In genomic region chr6:52351879-52352238, GRCh38 we compare ENCODE assay signal across 17 cellular contexts. TPM values are rescaled to one million over a fixed set of nuclear protein-coding genes. Genes with fewer than 3 reads are reported as not detected.
DNase-seq lines count a peak whose midpoint lies in the region; ATAC-seq and TF ChIP-seq lines count a peak whose summit lies in the region.
"Had no signal": no experiment of that assay in that cellular context is flagged by ENCODE, and none has a peak within 500 bp of the region (broad histone marks: within the 10 kb centered on the region; RNA-seq: fewer than 3 reads in every experiment).

No MANE protein-coding gene starts in this region.

- CTCF ChIA-PET in Calu3 (lab: Charles Lee): interaction anchor here (0.9 to 2.2 kb wide), 11 partner anchors 10 to 59 kb away, joined by 3 to 12 read pairs (median 6); partner anchors contain the start of gene PAQR8
- CTCF ChIA-PET in PC-9 (lab: Charles Lee): interaction anchor here (0.6 to 1.4 kb wide), 3 partner anchors 45 to 67 kb away, joined by 3 to 8 read pairs (median 5); partner anchors contain the start of gene MCM3

- TF ChIP-seq POLR2A in esophagus squamous epithelium (IDR thresholded peaks at IDR 0.05) (no peak), sigmoid colon (IDR thresholded peaks at IDR 0.05) (no peak)

- no peaks in the 10 kb centered on the region for H3K9me2 ChIP-seq in PC-9 (ENCODE audit: insufficient read depth)

- H3K79me2 ChIP-seq in PC-9 (ENCODE audit: low read depth): no peaks in the 10 kb centered on the region
- H3K79me2 ChIP-seq: parathyroid adenoma had no signal

- H3K27ac Mint-ChIP-seq in Calu3 (ENCODE audit: unreplicated experiment): peak overlapping the region; percentile 91
- H3K27ac Mint-ChIP-seq: activated CD4-positive, alpha-beta memory T cell treated with anti-CD3 and anti-CD28 coated beads for 36 hours; CD4-positive, CD25-positive, alpha-beta regulatory T cell; H9; T-helper 2 cell treated with Interferon-gamma antibody and Interleukin-4, amounts not matched to agents 5 μg/mL and 100 μg/mL, for 36 hours had no signal

- H3F3A ChIP-seq in PC-9 (ENCODE audit: insufficient read depth, low read depth): peaks cover 23% of the 10 kb centered on the region

- 90 to 100% methylated on average over 1 of the region's 1 CpG for WGBS in esophagus squamous epithelium, 2 donors
- 97 to 98% methylated on average over 1 of the region's 1 CpG for WGBS in sigmoid colon, 2 donors

- no peak for ATAC-seq in left ventricle myocardium superior

- no peaks in the 10 kb centered on the region for H3K36me3 Mint-ChIP-seq in Calu3 (ENCODE audit: insufficient read depth, unreplicated experiment)
- H3K36me3 Mint-ChIP-seq: activated CD4-positive, alpha-beta memory T cell treated with anti-CD3 and anti-CD28 coated beads for 36 hours; CD4-positive, CD25-positive, alpha-beta regulatory T cell had no signal

- H3K4me3 ChIP-seq in PC-9 (no peak overlapping the region), esophagus squamous epithelium (no peak overlapping the region), sigmoid colon (no peak overlapping the region)
- H3K4me3 ChIP-seq: lung had no signal

- no peaks in the 10 kb centered on the region for H3K9me3 ChIP-seq in PC-9 (ENCODE audit: insufficient read depth, low read depth)
- H3K9me3 ChIP-seq in esophagus squamous epithelium: no peaks in the 10 kb centered on the region
- H3K9me3 ChIP-seq in sigmoid colon: no peaks in the 10 kb centered on the region

- BruUV-seq in Calu3 (replicated peaks; lab: Mats Ljungman, UMichigan) (no TSS peak), PC-9 (replicated peaks; lab: Mats Ljungman, UMichigan) (no TSS peak)

- peaks cover 45% of the 10 kb centered on the region for H3K4me1 Mint-ChIP-seq in Calu3 (ENCODE audit: low read depth, unreplicated experiment)

- POLR2A ChIA-PET in PC-9 (lab: Charles Lee; ENCODE audit: unreplicated experiment): interaction anchor here (0.6 to 0.8 kb wide), 2 partner anchors 10 to 52 kb away, joined by 4 to 6 read pairs; partner anchors contain the start of gene PAQR8

- H3K27me3 ChIP-seq in PC-9 (ENCODE audit: insufficient read depth, low read depth): no peaks in the 10 kb centered on the region
- H3K27me3 ChIP-seq in esophagus squamous epithelium: no peaks in the 10 kb centered on the region
- H3K27me3 ChIP-seq in sigmoid colon: no peaks in the 10 kb centered on the region

- intact Hi-C loops in Calu3 (cut with micrococcal nuclease; ENCODE audit: unreplicated experiment) (no loop called here), PC-9 (cut with micrococcal nuclease; ENCODE audit: unreplicated experiment) (loop anchor here (1.0 to 2.0 kb wide), 3 partner anchors 68 to 311 kb away; partner anchors contain the start of gene MCM3), esophagus squamous epithelium (cut with DNase I) (no loop called here), sigmoid colon (cut with DNase I) (no loop called here), left ventricle myocardium superior (cut with micrococcal nuclease) (no loop called here)

- no peaks in the 10 kb centered on the region for H3K9me3 Mint-ChIP-seq in Calu3 (ENCODE audit: low read depth, unreplicated experiment)
- H3K9me3 Mint-ChIP-seq: activated CD4-positive, alpha-beta memory T cell treated with anti-CD3 and anti-CD28 coated beads for 36 hours; CD4-positive, CD25-positive, alpha-beta regulatory T cell; H9; T-helper 2 cell treated with Interferon-gamma antibody and Interleukin-4, amounts not matched to agents 5 μg/mL and 100 μg/mL, for 36 hours had no signal

- peak overlapping the region; percentile 97 for H3K27ac ChIP-seq in PC-9
- peak overlapping the region; percentile 30 to 80 (median 66) for H3K27ac ChIP-seq in esophagus squamous epithelium
- H3K27ac ChIP-seq in sigmoid colon: peak overlapping the region in 3 of 4 donors; percentile 24 to 65 (median 65)
- H3K27ac ChIP-seq: parathyroid adenoma had no signal

- TF ChIP-seq CTCF in Calu3 (IDR thresholded peaks at IDR 0.05; ENCODE audit: unreplicated experiment) (no peak), PC-9 (conservative IDR thresholded peaks at IDR 0.05) (no peak), esophagus squamous epithelium (IDR thresholded peaks at IDR 0.05) (no peak), sigmoid colon (IDR thresholded peaks at IDR 0.05) (no peak)

- peaks cover 30% of the 10 kb centered on the region for H3K4me1 ChIP-seq in PC-9 (replicated peaks; ENCODE audit: insufficient read depth)
- H3K4me1 ChIP-seq in esophagus squamous epithelium: peaks cover 8 to 22% (median 11%) of the 10 kb centered on the region in 3 donors
- peaks cover 0 to 16% (median 12%) of the 10 kb centered on the region in 4 donors for H3K4me1 ChIP-seq in sigmoid colon
- H3K4me1 ChIP-seq: parathyroid adenoma had no signal

- H4K20me1 ChIP-seq in PC-9 (ENCODE audit: insufficient read depth): no peaks in the 10 kb centered on the region

- H2AFZ ChIP-seq in PC-9: peak overlapping the region; percentile 20; the same call in 1 of the 2 replicates
- H2AFZ ChIP-seq: parathyroid adenoma had no signal

- TF ChIP-seq EP300 in sigmoid colon (IDR thresholded peaks at IDR 0.05): no peak

- H3K4me2 ChIP-seq in PC-9: peak overlapping the region; percentile 58

- no peaks in the 10 kb centered on the region for H3K27me3 Mint-ChIP-seq in Calu3 (ENCODE audit: unreplicated experiment)
- H3K27me3 Mint-ChIP-seq: activated CD4-positive, alpha-beta memory T cell treated with anti-CD3 and anti-CD28 coated beads for 36 hours; CD4-positive, CD25-positive, alpha-beta regulatory T cell had no signal

- DNase-seq in Calu3 (no peak), PC-9 (no peak), esophagus squamous epithelium (lab: John Stamatoyannopoulos, UW) (no peak), sigmoid colon (no peak), anterior cingulate cortex (lab: John Stamatoyannopoulos, UW) (no peak), medulla oblongata (ENCODE audit: extremely low spot score) (no peak), T1000 (lab: John Stamatoyannopoulos, UW) (no peak), left ventricle myocardium superior (no peak)
- DNase-seq: activated CD4-positive, alpha-beta memory T cell treated with anti-CD3 and anti-CD28 coated beads for 36 hours; activated gamma-delta T cell treated with Interleukin-2 at 50 U/mL for 16 hours; CD4-positive, CD25-positive, alpha-beta regulatory T cell; H9; NCI-H2171; stimulated activated CD4-positive, alpha-beta T cell treated with anti-CD3 and anti-CD28 coated beads, Interleukin-1b, Interleukin-23, amount 100 ng/mL, for 48 hours had no signal

- H3K36me3 ChIP-seq in PC-9 (ENCODE audit: low read depth) (no peaks in the 10 kb centered on the region), esophagus squamous epithelium (no peaks in the 10 kb centered on the region), sigmoid colon (no peaks in the 10 kb centered on the region)

- H3K4me3 Mint-ChIP-seq in Calu3 (ENCODE audit: low read depth, unreplicated experiment): peak overlapping the region; percentile 15
- H3K4me3 Mint-ChIP-seq: activated CD4-positive, alpha-beta memory T cell treated with anti-CD3 and anti-CD28 coated beads for 36 hours; H9; T-helper 2 cell treated with Interferon-gamma antibody and Interleukin-4, amounts not matched to agents 5 μg/mL and 100 μg/mL, for 36 hours had no signal

RNA-seq across cellular contexts. Expression of gene PAQR8, which starts 10.1 kb away (rescaled TPM):
- total RNA-seq in Calu3 (2022) (16.1 and 16.3 TPM in 2 replicates), PC-9 (2021) (3.7 and 4.1 TPM in 2 replicates), esophagus squamous epithelium (10 to 100 TPM in 3 of 4 donors, 1 to 10 TPM in 1; 1.7 to 22.5 (median 11.5) TPM), sigmoid colon (10 to 100 TPM; 12.2 to 17.4 (median 13.8) TPM), left ventricle myocardium superior (1.8 TPM)
- 10 to 100 TPM; 15.6 to 49.2 (median 16.4) TPM for polyA plus RNA-seq in sigmoid colon
